Comparison of ENCODE assay signal across 16 cellular contexts in genomic region chr12:3205742-3206519, GRCh38.
A peak's percentile ranks its signal among the peaks of the same experiment; 100 is the strongest.
DNase-seq lines count a peak whose midpoint lies in the region; ATAC-seq and TF ChIP-seq lines count a peak whose summit lies in the region.
"Had no signal": no experiment of that assay in that cellular context is flagged by ENCODE, and none has a peak within 500 bp of the region (broad histone marks: within the 10 kb centered on the region; RNA-seq: fewer than 3 reads in every experiment).

No MANE protein-coding gene starts in this region.

- peaks cover 28% of the 10 kb centered on the region for H3K27me3 Mint-ChIP-seq in brain

- no peak overlapping the region for H3K4me3 ChIP-seq in right atrium auricular region
- no peak overlapping the region for H3K4me3 ChIP-seq in effector memory CD4-positive, alpha-beta T cell (ENCODE audit: insufficient read depth, low read depth, low read length, poor library complexity, severe bottlenecking)
- H3K4me3 ChIP-seq: K562, ovary had no signal

- H3K4me3 Mint-ChIP-seq in brain = peak overlapping the region in 2 of 5 experiments; percentile 49 to 72
- H3K4me3 Mint-ChIP-seq: activated naive CD4-positive, alpha-beta T cell treated with anti-CD3 and anti-CD28 coated beads for 36 hours; HFFc6; stimulated activated naive CD8-positive, alpha-beta T cell treated with anti-CD3 and anti-CD28 coated beads, Interleukin-15, Interleukin-2, amounts not matched to agents 100 ng/mL and 50 ng/mL, for 24 hours; T-helper 17 cell had no signal

- peaks cover 0 to 71% of the 10 kb centered on the region in 2 donors for H3K4me1 ChIP-seq in right atrium auricular region
- H3K4me1 ChIP-seq in effector memory CD4-positive, alpha-beta T cell (ENCODE audit: control insufficient read depth, insufficient read depth, low read length, poor library complexity, severe bottlenecking) = no peaks in the 10 kb centered on the region

- peaks cover 5% of the 10 kb centered on the region for H3K36me3 Mint-ChIP-seq in brain

- no peaks in the 10 kb centered on the region for H3K36me3 ChIP-seq in right atrium auricular region
- H3K36me3 ChIP-seq in effector memory CD4-positive, alpha-beta T cell (ENCODE audit: control insufficient read depth, insufficient read depth, low read length) = no peaks in the 10 kb centered on the region
- H3K36me3 ChIP-seq: ovary had no signal

- no peaks in the 10 kb centered on the region for H3K27me3 ChIP-seq in right atrium auricular region
- H3K27me3 ChIP-seq in effector memory CD4-positive, alpha-beta T cell (replicated peaks; ENCODE audit: control insufficient read depth, insufficient read depth, low read length, poor library complexity, severe bottlenecking) = no peaks in the 10 kb centered on the region
- H3K27me3 ChIP-seq: ovary had no signal

- TF ChIP-seq CTCF in brain (conservative IDR thresholded peaks at IDR 0.05) = no peak
- TF ChIP-seq CTCF in right atrium auricular region (IDR thresholded peaks at IDR 0.05) = no peak

- H3K4me1 Mint-ChIP-seq in brain = peaks cover 84% of the 10 kb centered on the region

- DNase-seq in G401 (ENCODE audit: low spot score) = peak; percentile 57
- DNase-seq in right atrium auricular region (ENCODE audit: low spot score) = no peak
- no peak for DNase-seq in sciatic nerve (ENCODE audit: low spot score)
- no peak for DNase-seq in activated CD8-positive, alpha-beta memory T cell treated with anti-CD3 and anti-CD28 coated beads, Interleukin-2, amount 50 U/mL, for 48 hours
- DNase-seq in effector memory CD4-positive, alpha-beta T cell = no peak
- DNase-seq: activated naive CD4-positive, alpha-beta T cell treated with anti-CD3 and anti-CD28 coated beads for 36 hours; central memory CD4-positive, alpha-beta T cell; HFFc6; NK-92 treated with Interleukin-12 subunit alpha and Interleukin-12 subunit beta, amount 100 ng/mL, for 24 hours; ovary; T-helper 17 cell had no signal

- in situ Hi-C loops in G401 (cut with HindIII; ENCODE audit: low sequenced_read_pairs) = no loop called here

- intact Hi-C loops in sciatic nerve (cut with DNase I) = loop anchor here (10.0 kb wide), 1 partner anchor 71 kb away; no protein-coding TSS in a partner anchor

- peak overlapping the region; percentile 85 to 94 for H3K27ac ChIP-seq in right atrium auricular region
- H3K27ac ChIP-seq in effector memory CD4-positive, alpha-beta T cell (ENCODE audit: insufficient read depth, low read length, poor library complexity, severe bottlenecking) = no peak overlapping the region
- H3K27ac ChIP-seq: ovary had no signal

- H3K9me3 ChIP-seq in right atrium auricular region = no peaks in the 10 kb centered on the region
- no peaks in the 10 kb centered on the region for H3K9me3 ChIP-seq in effector memory CD4-positive, alpha-beta T cell (ENCODE audit: control insufficient read depth, low read length)
- H3K9me3 ChIP-seq: ovary had no signal

- H3K27ac Mint-ChIP-seq in brain = peak overlapping the region in 4 of 5 experiments; percentile 43 to 85 (median 78)
- H3K27ac Mint-ChIP-seq: activated naive CD4-positive, alpha-beta T cell treated with anti-CD3 and anti-CD28 coated beads for 36 hours; HFFc6; stimulated activated naive CD8-positive, alpha-beta T cell treated with anti-CD3 and anti-CD28 coated beads, Interleukin-15, Interleukin-2, amounts not matched to agents 100 ng/mL and 50 ng/mL, for 24 hours; T-helper 17 cell had no signal

- ATAC-seq in sciatic nerve = peak; percentile 35
- no peak for ATAC-seq in GM21825 (IDR thresholded peaks at IDR 0.05; ENCODE audit: unreplicated experiment)
- no peak for ATAC-seq in GM21786 (IDR thresholded peaks at IDR 0.05; ENCODE audit: unreplicated experiment)
- ATAC-seq: K562, T-helper 17 cell had no signal

- H3K9me3 Mint-ChIP-seq in brain = peaks cover 0 to 2% (median 0%) of the 10 kb centered on the region in 5 experiments
- H3K9me3 Mint-ChIP-seq: activated naive CD4-positive, alpha-beta T cell treated with anti-CD3 and anti-CD28 coated beads for 36 hours; HFFc6; stimulated activated naive CD8-positive, alpha-beta T cell treated with anti-CD3 and anti-CD28 coated beads, Interleukin-15, Interleukin-2, amounts not matched to agents 100 ng/mL and 50 ng/mL, for 24 hours had no signal
